21 cellular contexts compared by ENCODE assay signal in genomic region chr16:55326261-55326802, GRCh38. TPM values are rescaled to one million over a fixed set of nuclear protein-coding genes. Genes with fewer than 3 reads are reported as not detected.
"Had no signal": no experiment of that assay in that cellular context is flagged by ENCODE, and none has a peak within 500 bp of the region (broad histone marks: within the 10 kb centered on the region; RNA-seq: fewer than 3 reads in every experiment).

No MANE protein-coding gene starts in this region.

- H3K4me3 ChIP-seq: dorsolateral prefrontal cortex, lung, right atrium auricular region, smooth muscle cell had no signal

- H3K27ac Mint-ChIP-seq: nephron progenitor cell had no signal

- ATAC-seq: esophagus mucosa had no signal

- H3K4me2 ChIP-seq: smooth muscle cell had no signal

- H3K27ac ChIP-seq: dorsolateral prefrontal cortex, left ventricle myocardium inferior, right atrium auricular region had no signal

- FAIRE-seq: endometrium, frontal cortex, urothelium cell line had no signal

- H3K36me3 ChIP-seq: left ventricle myocardium inferior, right atrium auricular region had no signal

- H3K4me3 Mint-ChIP-seq: central memory CD8-positive, alpha-beta T cell had no signal

- H3K9me3 Mint-ChIP-seq: central memory CD8-positive, alpha-beta T cell; nephron progenitor cell had no signal

- DNase-seq: cortex of kidney; dorsolateral prefrontal cortex; effector memory CD4-positive, alpha-beta T cell; kidney glomerular epithelial cell; left ventricle myocardium inferior; mesendoderm; naive B cell; nephron progenitor cell; posterior cingulate gyrus; stimulated activated CD4-positive, alpha-beta T cell treated with anti-CD3 and anti-CD28 coated beads, Interleukin-2, amount 100 ng/mL, for 48 hours; stimulated activated naive CD4-positive, alpha-beta T cell treated with Interleukin-2 at 50 U/mL for 16 hours; trophoblast cell had no signal

- H3K9me3 ChIP-seq: left ventricle myocardium inferior, right atrium auricular region had no signal

RNA-seq across cellular contexts. Expression of gene IRX6, which starts 2.3 kb away (rescaled TPM):
- total RNA-seq: fibroblast of lung, smooth muscle cell had no signal
- polyA plus RNA-seq: fibroblast of lung, smooth muscle cell had no signal
